ENCODE assay signal across 21 cellular contexts in the genomic region with DNA sequence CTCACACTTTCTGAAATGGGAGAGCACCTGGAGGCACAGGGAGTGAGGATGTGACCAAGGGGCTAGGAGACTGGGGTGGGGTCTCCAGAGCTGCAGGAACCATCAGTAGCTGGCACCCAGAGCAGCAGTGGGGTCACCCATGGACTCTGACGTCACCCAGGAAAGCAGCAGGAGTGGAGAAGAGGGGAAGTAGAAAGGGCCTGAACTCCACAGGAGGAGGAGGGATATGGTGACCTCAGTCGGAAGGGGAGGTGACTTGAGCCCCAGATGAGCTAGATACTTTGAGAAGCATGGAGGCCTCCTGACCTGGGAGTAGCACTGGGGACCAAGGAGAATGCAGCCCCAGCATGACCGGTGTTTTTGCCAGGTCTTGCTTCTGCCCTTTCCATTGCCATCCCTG. TPM values are rescaled to one million over a fixed set of nuclear protein-coding genes. Genes with fewer than 3 reads are reported as not detected.
DNase-seq lines count a peak whose midpoint lies in the region; ATAC-seq, FAIRE-seq and TF ChIP-seq lines count a peak whose summit lies in the region.
"Had no signal": no experiment of that assay in that cellular context is flagged by ENCODE, and none has a peak within 500 bp of the region (broad histone marks: within the 10 kb centered on the region; RNA-seq: fewer than 3 reads in every experiment).

No MANE protein-coding gene starts in this region.

- no peak overlapping the region for H3K27ac ChIP-seq in HepG2 (ENCODE audit: extremely low read length, insufficient read depth, low read length)
- H3K27ac ChIP-seq in right lobe of liver, result no peak overlapping the region
- no peak overlapping the region for H3K27ac ChIP-seq in K562 (ENCODE audit: extremely low read depth, low read depth, low read length)
- H3K27ac ChIP-seq in sigmoid colon, result no peak overlapping the region
- H3K27ac ChIP-seq: A549; BLaER1 treated with 17β-estradiol and CSF1 and Interleukin-3, amounts not matched to agents 10 nM and 100 nM; SJCRH30 had no signal

- TF ChIP-seq CTCF in HepG2 (CRISPR knock-in tag; IDR thresholded peaks at IDR 0.05) (no peak), right lobe of liver (IDR thresholded peaks at IDR 0.05) (no peak), NB4 (IDR thresholded peaks at IDR 0.05; ENCODE audit: low read depth, low read length) (no peak), K562 (IDR thresholded peaks at IDR 0.05 in 2 of 3, conservative IDR thresholded peaks at IDR 0.05 in 1 of 3; ENCODE audit: insufficient read depth in 2 of 3, low read depth in 1 of 3, low read length in 3 of 3) (no peak), sigmoid colon (IDR thresholded peaks at IDR 0.05) (no peak)

- CTCF ChIA-PET in HepG2 (lab: Yijun Ruan, JAX; ENCODE audit: low intra/inter-chr PET ratio, low total read pairs), result no interaction called here
- CTCF ChIA-PET in K562 (lab: Yijun Ruan, JAX; ENCODE audit: low intra/inter-chr PET ratio), result no interaction called here

- FAIRE-seq in HepG2 (lab: Jason Lieb, UNC) (no peak), K562 (lab: Jason Lieb, UNC) (no peak)
- FAIRE-seq: A549 had no signal

- TF ChIP-seq POLR2A in HepG2 (IDR thresholded peaks at IDR 0.05; ENCODE audit: insufficient read depth in 1 of 2, low read depth in 2 of 2, low read length in 2 of 2) (no peak), right lobe of liver (IDR thresholded peaks at IDR 0.05) (no peak), NB4 (IDR thresholded peaks at IDR 0.05; ENCODE audit: extremely low read depth, insufficient read length) (no peak), K562 (conservative IDR thresholded peaks at IDR 0.05) (no peak), sigmoid colon (IDR thresholded peaks at IDR 0.05) (no peak)

- no peaks in the 10 kb centered on the region for H4K20me1 ChIP-seq in HepG2 (ENCODE audit: insufficient read depth, low read length)
- no peaks in the 10 kb centered on the region for H4K20me1 ChIP-seq in K562 (replicated peaks; ENCODE audit: control insufficient read depth, insufficient read depth, low read length)
- H4K20me1 ChIP-seq: BLaER1 treated with 17β-estradiol and CSF1 and Interleukin-3, amounts not matched to agents 10 nM and 100 nM had no signal

- H3K4me1 ChIP-seq in HepG2 (ENCODE audit: insufficient read depth, low read length) (0 out of 2 replicates have a peak, but pooled peaks cover 4% of the 10 kb centered on the region), right lobe of liver (no peaks in the 10 kb centered on the region), K562 (replicated peaks in 1 of 2; ENCODE audit: control insufficient read depth in 2 of 2, insufficient read depth in 2 of 2, low read length in 2 of 2) (peaks cover 11% of the 10 kb centered on the region in 2 experiments; a peak in 4 of 5 replicates), sigmoid colon (no peaks in the 10 kb centered on the region)
- H3K4me1 ChIP-seq: SJCRH30 had no signal

- intact Hi-C loops in HepG2 (cut with micrococcal nuclease; ENCODE audit: unreplicated experiment), result no loop called here
- intact Hi-C loops in right lobe of liver (cut with DNase I), result no loop called here
- intact Hi-C loops in K562 (cut with micrococcal nuclease), result no loop called here
- intact Hi-C loops in sigmoid colon (cut with DNase I), result no loop called here

- BruUV-seq in HepG2 (replicated peaks; lab: Mats Ljungman, UMichigan) (no TSS peak), K562 (replicated peaks; lab: Mats Ljungman, UMichigan) (no TSS peak)

- WGBS in HepG2 (ENCODE audit: low lambda C conversion rate), result 13% methylated on average over 3 of the region's 3 CpGs
- 29% methylated on average over 3 of the region's 3 CpGs for WGBS in right lobe of liver (ENCODE audit: insufficient coverage, low coverage, low lambda C conversion rate, missing lambda C conversion rate)
- 5% methylated on average over 2 of the region's 3 CpGs for WGBS in K562 (ENCODE audit: insufficient coverage, low coverage, missing lambda C conversion rate)
- WGBS in sigmoid colon, 2 donors, result 78 to 82% methylated on average over 3 of the region's 3 CpGs

- H3K27me3 ChIP-seq in HepG2 (ENCODE audit: control insufficient read depth in 1 of 2, insufficient read depth in 2 of 2, low read length in 2 of 2), result peaks cover 2 to 22% of the 10 kb centered on the region in 2 experiments; a peak in 4 of 5 replicates
- H3K27me3 ChIP-seq in right lobe of liver, result no peaks in the 10 kb centered on the region
- H3K27me3 ChIP-seq in K562 (ENCODE audit: control insufficient read depth in 2 of 2, insufficient read depth in 2 of 2, low read length in 2 of 2), result no peaks in the 10 kb centered on the region; a peak in 1 of 5 replicates
- H3K27me3 ChIP-seq in sigmoid colon, result no peaks in the 10 kb centered on the region
- H3K27me3 ChIP-seq: SJCRH30 had no signal

- H3K9me3 ChIP-seq in HepG2 (ENCODE audit: low read length) (no peaks in the 10 kb centered on the region), right lobe of liver (no peaks in the 10 kb centered on the region), K562 (replicated peaks; ENCODE audit: control insufficient read depth, insufficient read depth, low read depth, low read length) (no peaks in the 10 kb centered on the region), sigmoid colon (no peaks in the 10 kb centered on the region)
- H3K9me3 ChIP-seq: A549, SJCRH30 had no signal

- H3K4me2 ChIP-seq in HepG2 (ENCODE audit: low read depth, low read length), result no peak overlapping the region
- no peak overlapping the region for H3K4me2 ChIP-seq in K562 (ENCODE audit: insufficient read depth, low read length)
- H3K4me2 ChIP-seq: A549 had no signal

- H3K36me3 ChIP-seq in HepG2 (replicated peaks in 1 of 2; ENCODE audit: control insufficient read depth in 1 of 2, insufficient read depth in 2 of 2, low read length in 2 of 2) (no peaks in the 10 kb centered on the region), right lobe of liver (no peaks in the 10 kb centered on the region), K562 (ENCODE audit: control insufficient read depth, insufficient read depth, low read length) (no peaks in the 10 kb centered on the region), sigmoid colon (no peaks in the 10 kb centered on the region)
- H3K36me3 ChIP-seq: BLaER1 treated with 17β-estradiol and CSF1 and Interleukin-3, amounts not matched to agents 10 nM and 100 nM; SJCRH30 had no signal

- TF ChIP-seq EP300 in HepG2 (IDR thresholded peaks at IDR 0.05; ENCODE audit: low read depth in 2 of 2, low read length in 2 of 2) (no peak), HepG2 (CRISPR knock-in tag; IDR thresholded peaks at IDR 0.05; ENCODE audit: borderline replicate concordance) (no peak), K562 (IDR thresholded peaks at IDR 0.05; ENCODE audit: low read length) (no peak), sigmoid colon (IDR thresholded peaks at IDR 0.05) (no peak)

- H3K4me3 ChIP-seq in HepG2 (replicated peaks in 1 of 3; ENCODE audit: insufficient read depth in 1 of 3, low read depth in 2 of 3, low read length in 3 of 3) (no peak overlapping the region), right lobe of liver (no peak overlapping the region), NB4 (ENCODE audit: low read depth, low read length) (no peak overlapping the region), K562 (no peak overlapping the region), sigmoid colon (no peak overlapping the region)
- H3K4me3 ChIP-seq: A549; BLaER1 treated with 17β-estradiol and CSF1 and Interleukin-3, amounts not matched to agents 10 nM and 100 nM; SJCRH30 had no signal

- H3K9me1 ChIP-seq in K562 (ENCODE audit: control insufficient read depth, insufficient read depth, low read length), result peaks cover 2% of the 10 kb centered on the region

- in situ Hi-C loops in HepG2 (cut with HindIII; ENCODE audit: extremely low pct_ligation_motif_present, low pct_unique_long_range_greater_than_20kb), result no loop called here
- in situ Hi-C loops in K562 (cut with MboI), result no loop called here

- ATAC-seq in HepG2 (no peak), right lobe of liver (no peak), K562 (peak; percentile 76), left lobe of liver (no peak)
- ATAC-seq: A549 had no signal

- DNase-seq in HepG2 (ENCODE audit: low spot score) (no peak), right lobe of liver (no peak), NB4 (ENCODE audit: low read depth) (peak; percentile 54), K562 (ENCODE audit: extremely low read depth in 1 of 4, low spot score in 3 of 4) (peak in 1 of 4 experiments; percentile 31), sigmoid colon (peak; percentile 26), left lobe of liver (ENCODE audit: low spot score) (no peak), D341Med (ENCODE audit: low spot score) (no peak), GM19240 (ENCODE audit: insufficient read length, low spot score) (no peak)
- DNase-seq: COR-L47; DMS153; GOT3; NCI-H1436; NCI-H2029; NCI-H2171; NCI-H446; NK-92 treated with Interleukin-12 subunit alpha and Interleukin-12 subunit beta, amount 100 ng/mL, for 24 hours; RPMI8226; SJCRH30 had no signal

- TF ChIP-seq RAD21 in HepG2 (CRISPR knock-in tag; IDR thresholded peaks at IDR 0.05) (no peak), K562 (CRISPR knock-in tag; conservative IDR thresholded peaks at IDR 0.05 in 1 of 2, IDR thresholded peaks at IDR 0.05 in 1 of 2) (no peak)

- H3K9ac ChIP-seq in HepG2 (ENCODE audit: insufficient read depth, low read depth, low read length), result no peak overlapping the region
- no peak overlapping the region for H3K9ac ChIP-seq in K562 (ENCODE audit: insufficient read depth in 1 of 2, low read depth in 2 of 2, low read length in 2 of 2)
- H3K9ac ChIP-seq: BLaER1 treated with 17β-estradiol and CSF1 and Interleukin-3, amounts not matched to agents 10 nM and 100 nM had no signal

- H2AFZ ChIP-seq in HepG2 (ENCODE audit: low read length) (no peak overlapping the region), K562 (ENCODE audit: low read depth, low read length) (peak overlapping the region; percentile 66; the same call in 1 of the 2 replicates)

- POLR2A ChIA-PET in HepG2 (lab: Yijun Ruan, JAX) (no interaction called here), K562 (lab: Yijun Ruan, JAX) (interaction anchor here (0.6 kb wide), 1 partner anchor 150 kb away, joined by 3 read pairs; no protein-coding TSS in a partner anchor)

- no peaks in the 10 kb centered on the region for H3K79me2 ChIP-seq in HepG2 (ENCODE audit: insufficient read depth, low read length)
- no peaks in the 10 kb centered on the region for H3K79me2 ChIP-seq in K562 (ENCODE audit: control insufficient read depth, insufficient read depth, low read length)

RNA-seq across cellular contexts. Expression of gene NMUR1, which starts 8.8 kb away (rescaled TPM):
- not detected in 2 replicates for total RNA-seq in HepG2 (2016; rRNA removed; fragmentation: Illumina TruSeq; extraction: Trizol)
- total RNA-seq in HepG2 (2016; cell fraction: cytosol; rRNA removed; fragmentation: Illumina TruSeq; extraction: Trizol; ENCODE audit: low read depth), result not detected in 2 replicates
- not detected in 2 replicates for total RNA-seq in HepG2 (2016; cell fraction: insoluble cytoplasmic fraction; rRNA removed; fragmentation: Illumina TruSeq; extraction: Trizol)
- not detected in 2 replicates for total RNA-seq in HepG2 (2016; cell fraction: membrane; rRNA removed; fragmentation: Illumina TruSeq; extraction: Trizol)
- not detected in 2 replicates for total RNA-seq in HepG2 (2016; cell fraction: nucleus; rRNA removed; fragmentation: Illumina TruSeq; extraction: Trizol)
- polyA plus RNA-seq in HepG2 (2011; rRNA removed), result not detected in 2 replicates
- polyA plus RNA-seq in HepG2 (2011; cell fraction: cytosol; rRNA removed), result not detected in 2 replicates
- polyA plus RNA-seq in HepG2 (2011; cell fraction: nucleus; rRNA removed), result not detected in 2 replicates
- not detected in 2 replicates for polyA plus RNA-seq in HepG2 (2012)
- polyA plus RNA-seq in HepG2 (2016; cell fraction: cytosol; fragmentation: Illumina TruSeq; extraction: Trizol; ENCODE audit: low read depth), result not detected in 2 replicates
- polyA plus RNA-seq in HepG2 (2016; cell fraction: insoluble cytoplasmic fraction; fragmentation: Illumina TruSeq; extraction: Trizol; ENCODE audit: low read depth), result not detected in 2 replicates
- not detected in 2 replicates for polyA plus RNA-seq in HepG2 (2016; cell fraction: membrane; fragmentation: Illumina TruSeq; extraction: Trizol; ENCODE audit: low read depth)
- polyA plus RNA-seq in HepG2 (2016; cell fraction: nucleus; fragmentation: Illumina TruSeq; extraction: Trizol; ENCODE audit: insufficient read depth, low read depth), result not detected in 2 replicates
- not detected in 2 replicates for polyA minus RNA-seq in HepG2 (2011; rRNA and poly(A)+ RNA removed; ENCODE audit: low replicate concordance)
- not detected in 2 replicates for polyA minus RNA-seq in HepG2 (2011; cell fraction: cytosol; rRNA and poly(A)+ RNA removed)
- not detected in 2 replicates for polyA minus RNA-seq in HepG2 (2011; cell fraction: nucleus; rRNA and poly(A)+ RNA removed)
- total RNA-seq in right lobe of liver, result under 1 TPM; 0.11 to 0.66 (median 0.36) TPM
- total RNA-seq in K562 (2011; cell fraction: chromatin; rRNA removed; ENCODE audit: low replicate concordance), result 0.35 and 0.83 TPM in 2 replicates
- total RNA-seq in K562 (2011; cell fraction: nucleolus; rRNA removed), result 0.53 and 0.83 TPM in 2 replicates
- total RNA-seq in K562 (2011; cell fraction: nucleoplasm; rRNA removed), result 0.51 and 0.61 TPM in 2 replicates
- 0.05 and 0.20 TPM in 2 replicates for total RNA-seq in K562 (2014; rRNA removed)
- total RNA-seq in K562 (2014; rRNA removed; fragmentation: Illumina TruSeq; extraction: Trizol), result 0.07 and 0.16 TPM in 2 replicates
- total RNA-seq in K562 (2015; rRNA removed; fragmentation: Illumina TruSeq; extraction: Trizol), result 0.08 and 0.18 TPM in 2 replicates
- 0.27 and 0.34 TPM in 2 replicates for total RNA-seq in K562 (2021)
- polyA plus RNA-seq in K562 (2011; rRNA removed), result 0.15 and 0.19 TPM in 2 replicates
- polyA plus RNA-seq in K562 (2011; cell fraction: cytosol; rRNA removed), result 0.16 and 0.32 TPM in 2 replicates
- 0.48 and 0.51 TPM in 2 replicates for polyA plus RNA-seq in K562 (2011; cell fraction: nucleus; rRNA removed)
- 0.38 and 0.71 TPM in 2 replicates for polyA plus RNA-seq in K562 (2012)
- 0.15 and 0.21 TPM in 2 replicates for polyA plus RNA-seq in K562 (2014; fragmentation: Illumina TruSeq; extraction: Trizol)
- under 1 TPM; 0.01 to 0.06 TPM for polyA plus RNA-seq in K562 (2014; fragmentation: Nextera tagmentation; extraction: Ambion mirVana)
- 0.12 and 0.15 TPM in 2 replicates for polyA plus RNA-seq in K562 (2014; rRNA removed)
- 0.06 TPM in 1 of 2 replicates, not detected in the other for polyA minus RNA-seq in K562 (2011; rRNA and poly(A)+ RNA removed)
- polyA minus RNA-seq in K562 (2011; cell fraction: cytosol; rRNA and poly(A)+ RNA removed), result not detected in 2 replicates
- 0.11 and 0.13 TPM in 2 replicates for polyA minus RNA-seq in K562 (2011; cell fraction: nucleus; rRNA and poly(A)+ RNA removed)
- under 1 TPM in 3 of 4 donors, not detected in 1; 0.14 to 0.36 (median 0.16) TPM for total RNA-seq in sigmoid colon
- under 1 TPM in 2 of 3 donors, not detected in 1; 0.23 to 0.28 TPM for polyA plus RNA-seq in sigmoid colon
- total RNA-seq in left lobe of liver, result 0.30 TPM
- total RNA-seq: LHCN-M2, SJCRH30 had no signal
- polyA plus RNA-seq: A549 had no signal

RNA-seq across cellular contexts. Expression of gene NCL, which starts 57.2 kb away (rescaled TPM):
- 779 and 1,144 TPM in 2 replicates for total RNA-seq in HepG2 (2016; rRNA removed; fragmentation: Illumina TruSeq; extraction: Trizol)
- 61.7 and 76.7 TPM in 2 replicates for total RNA-seq in HepG2 (2016; cell fraction: cytosol; rRNA removed; fragmentation: Illumina TruSeq; extraction: Trizol; ENCODE audit: low read depth)
- 790 and 1,072 TPM in 2 replicates for total RNA-seq in HepG2 (2016; cell fraction: insoluble cytoplasmic fraction; rRNA removed; fragmentation: Illumina TruSeq; extraction: Trizol)
- 128 and 141 TPM in 2 replicates for total RNA-seq in HepG2 (2016; cell fraction: membrane; rRNA removed; fragmentation: Illumina TruSeq; extraction: Trizol)
- total RNA-seq in HepG2 (2016; cell fraction: nucleus; rRNA removed; fragmentation: Illumina TruSeq; extraction: Trizol), result 591 and 635 TPM in 2 replicates
- polyA plus RNA-seq in HepG2 (2011; rRNA removed), result 91.5 and 105 TPM in 2 replicates
- 50.8 and 75.9 TPM in 2 replicates for polyA plus RNA-seq in HepG2 (2011; cell fraction: cytosol; rRNA removed)
- polyA plus RNA-seq in HepG2 (2011; cell fraction: nucleus; rRNA removed), result 99.7 and 139 TPM in 2 replicates
- 351 and 573 TPM in 2 replicates for polyA plus RNA-seq in HepG2 (2012)
- 29.0 and 32.7 TPM in 2 replicates for polyA plus RNA-seq in HepG2 (2016; cell fraction: cytosol; fragmentation: Illumina TruSeq; extraction: Trizol; ENCODE audit: low read depth)
- polyA plus RNA-seq in HepG2 (2016; cell fraction: insoluble cytoplasmic fraction; fragmentation: Illumina TruSeq; extraction: Trizol; ENCODE audit: low read depth), result 1,733 and 1,875 TPM in 2 replicates
- polyA plus RNA-seq in HepG2 (2016; cell fraction: membrane; fragmentation: Illumina TruSeq; extraction: Trizol; ENCODE audit: low read depth), result 54.0 and 78.7 TPM in 2 replicates
- 1,027 and 1,033 TPM in 2 replicates for polyA plus RNA-seq in HepG2 (2016; cell fraction: nucleus; fragmentation: Illumina TruSeq; extraction: Trizol; ENCODE audit: insufficient read depth, low read depth)
- 22.3 and 47.2 TPM in 2 replicates for polyA minus RNA-seq in HepG2 (2011; rRNA and poly(A)+ RNA removed; ENCODE audit: low replicate concordance)
- 85.0 and 124 TPM in 2 replicates for polyA minus RNA-seq in HepG2 (2011; cell fraction: cytosol; rRNA and poly(A)+ RNA removed)
- polyA minus RNA-seq in HepG2 (2011; cell fraction: nucleus; rRNA and poly(A)+ RNA removed), result 218 and 248 TPM in 2 replicates
- total RNA-seq in right lobe of liver, result 100 to 1,000 TPM in 5 of 6 experiments, 10 to 100 TPM in 1; 78.8 to 203 (median 146) TPM
- 134 and 401 TPM in 2 replicates for total RNA-seq in K562 (2011; cell fraction: chromatin; rRNA removed; ENCODE audit: low replicate concordance)
- 48.9 and 57.2 TPM in 2 replicates for total RNA-seq in K562 (2011; cell fraction: nucleolus; rRNA removed)
- 121 and 139 TPM in 2 replicates for total RNA-seq in K562 (2011; cell fraction: nucleoplasm; rRNA removed)
- 327 and 460 TPM in 2 replicates for total RNA-seq in K562 (2014; rRNA removed)
- 463 and 510 TPM in 2 replicates for total RNA-seq in K562 (2014; rRNA removed; fragmentation: Illumina TruSeq; extraction: Trizol)
- 315 and 361 TPM in 2 replicates for total RNA-seq in K562 (2015; rRNA removed; fragmentation: Illumina TruSeq; extraction: Trizol)
- total RNA-seq in K562 (2021), result 530 and 589 TPM in 2 replicates
- polyA plus RNA-seq in K562 (2011; rRNA removed), result 130 and 194 TPM in 2 replicates
- 35.3 and 59.4 TPM in 2 replicates for polyA plus RNA-seq in K562 (2011; cell fraction: cytosol; rRNA removed)
- polyA plus RNA-seq in K562 (2011; cell fraction: nucleus; rRNA removed), result 92.8 and 111 TPM in 2 replicates
- polyA plus RNA-seq in K562 (2012), result 251 and 327 TPM in 2 replicates
- polyA plus RNA-seq in K562 (2014; fragmentation: Illumina TruSeq; extraction: Trizol), result 609 and 732 TPM in 2 replicates
- 10 to 100 TPM; 80.9 to 92.9 TPM for polyA plus RNA-seq in K562 (2014; fragmentation: Nextera tagmentation; extraction: Ambion mirVana)
- polyA plus RNA-seq in K562 (2014; rRNA removed), result 440 and 520 TPM in 2 replicates
- polyA minus RNA-seq in K562 (2011; rRNA and poly(A)+ RNA removed), result 335 and 337 TPM in 2 replicates
- polyA minus RNA-seq in K562 (2011; cell fraction: cytosol; rRNA and poly(A)+ RNA removed), result 118 and 138 TPM in 2 replicates
- polyA minus RNA-seq in K562 (2011; cell fraction: nucleus; rRNA and poly(A)+ RNA removed), result 47.0 and 106 TPM in 2 replicates
- 100 to 1,000 TPM; 100 to 227 (median 126) TPM for total RNA-seq in sigmoid colon
- 100 to 1,000 TPM in 2 of 3 donors, 10 to 100 TPM in 1; 82.1 to 273 (median 112) TPM for polyA plus RNA-seq in sigmoid colon
- 126 TPM for total RNA-seq in left lobe of liver

Comparison
In these comparisons a context has a peak if more than half of its experiments do, and no peak if none do; other contexts are left out.
1. DNase-seq: peak in NB4 (single experiment) and sigmoid colon (single experiment); none in HepG2 (single experiment), right lobe of liver (0 of 3), left lobe of liver (single experiment), D341Med (single experiment) and GM19240 (single experiment).
2. Of the 241 proteins assayed by ChIP-seq in both HepG2 and K562: peak only in HepG2: none; only in K562: CREM; in both: none; in neither: 235; mixed calls (peak in some experiments, not most) for 5.